Comparison of ENCODE assay signal across 22 cellular contexts in genomic region chr6:376823-377571, GRCh38. TPM values are rescaled to one million over a fixed set of nuclear protein-coding genes. Genes with fewer than 3 reads are reported as not detected.
A peak's percentile ranks its signal among the peaks of the same experiment; 100 is the strongest.
DNase-seq lines count a peak whose midpoint lies in the region; ATAC-seq, FAIRE-seq and TF ChIP-seq lines count a peak whose summit lies in the region.
"Had no signal": no experiment of that assay in that cellular context is flagged by ENCODE, and none has a peak within 500 bp of the region (broad histone marks: within the 10 kb centered on the region; RNA-seq: fewer than 3 reads in every experiment).

No MANE protein-coding gene starts in this region.

- H3K9ac ChIP-seq in OCI-LY3 (ENCODE audit: low read length), result no peak overlapping the region

- no peaks in the 10 kb centered on the region for H3K9me3 ChIP-seq in OCI-LY3 (ENCODE audit: insufficient read depth, low read length)
- no peaks in the 10 kb centered on the region for H3K9me3 ChIP-seq in CD8-positive, alpha-beta memory T cell (ENCODE audit: low read length)
- H3K9me3 ChIP-seq: Caco-2 had no signal

- H3K4me3 ChIP-seq in OCI-LY3 (ENCODE audit: low read length), result peak overlapping the region; percentile 2; the same call in 1 of the 2 replicates
- no peak overlapping the region for H3K4me3 ChIP-seq in CD8-positive, alpha-beta memory T cell (ENCODE audit: low read length)

- no peak for ATAC-seq in stimulated activated memory B cell treated with anti-CD40 and anti-IgM and Interleukin-4, amounts not matched to agents 10 μg/mL and 1 μg/mL and 100 μg/mL, for 72 hours
- ATAC-seq in GM18505 (IDR thresholded peaks at IDR 0.05; ENCODE audit: unreplicated experiment), result no peak
- ATAC-seq: PC-3, T-helper 17 cell had no signal

- peaks cover 24% of the 10 kb centered on the region for H3K27me3 Mint-ChIP-seq in chondrocyte (ENCODE audit: low read depth)
- no peaks in the 10 kb centered on the region for H3K27me3 Mint-ChIP-seq in stimulated activated memory B cell treated with anti-CD40 and anti-IgM and Interleukin-4, amounts not matched to agents 10 μg/mL and 1 μg/mL and 100 μg/mL, for 72 hours
- H3K27me3 Mint-ChIP-seq in CD8-positive, alpha-beta memory T cell, result peaks cover 10 to 45% of the 10 kb centered on the region in 2 donors

- no peaks in the 10 kb centered on the region for H3K36me3 Mint-ChIP-seq in chondrocyte (ENCODE audit: low read depth)
- H3K36me3 Mint-ChIP-seq in stimulated activated memory B cell treated with anti-CD40 and anti-IgM and Interleukin-4, amounts not matched to agents 10 μg/mL and 1 μg/mL and 100 μg/mL, for 72 hours, result no peaks in the 10 kb centered on the region
- no peaks in the 10 kb centered on the region for H3K36me3 Mint-ChIP-seq in CD8-positive, alpha-beta memory T cell
- H3K36me3 Mint-ChIP-seq: CD4-positive, CD25-positive, alpha-beta regulatory T cell had no signal

- H3K36me3 ChIP-seq in OCI-LY3 (replicated peaks; ENCODE audit: low read depth, low read length), result no peaks in the 10 kb centered on the region
- H3K36me3 ChIP-seq in CD8-positive, alpha-beta memory T cell (ENCODE audit: insufficient read depth, low read length), result no peaks in the 10 kb centered on the region

- FAIRE-seq in GM19239 (lab: Jason Lieb, UNC), result peak; percentile 77

- H3K4me2 ChIP-seq in OCI-LY3 (ENCODE audit: low read length), result peak overlapping the region; percentile 79

- CTCF ChIA-PET in CD8-positive, alpha-beta memory T cell (lab: Charles Lee), result no interaction called here

- H3K27me3 ChIP-seq in OCI-LY3 (ENCODE audit: low read depth, low read length), result peaks cover 69% of the 10 kb centered on the region
- no peaks in the 10 kb centered on the region for H3K27me3 ChIP-seq in CD8-positive, alpha-beta memory T cell (ENCODE audit: insufficient read depth, low read length, poor library complexity, severe bottlenecking)

- no peaks in the 10 kb centered on the region for H3K4me1 Mint-ChIP-seq in chondrocyte (ENCODE audit: low read depth)
- H3K4me1 Mint-ChIP-seq in stimulated activated memory B cell treated with anti-CD40 and anti-IgM and Interleukin-4, amounts not matched to agents 10 μg/mL and 1 μg/mL and 100 μg/mL, for 72 hours, result peaks cover 55% of the 10 kb centered on the region
- peaks cover 0 to 16% (median 11%) of the 10 kb centered on the region in 3 donors for H3K4me1 Mint-ChIP-seq in CD8-positive, alpha-beta memory T cell
- H3K4me1 Mint-ChIP-seq: T-helper 17 cell had no signal

- no peak overlapping the region for H2AFZ ChIP-seq in OCI-LY3 (ENCODE audit: low read depth, low read length)

- H3K79me2 ChIP-seq in OCI-LY3 (ENCODE audit: low read length), result no peaks in the 10 kb centered on the region

- no peak overlapping the region for H3K27ac Mint-ChIP-seq in chondrocyte (ENCODE audit: unreplicated experiment)
- peak overlapping the region; percentile 15 for H3K27ac Mint-ChIP-seq in stimulated activated memory B cell treated with anti-CD40 and anti-IgM and Interleukin-4, amounts not matched to agents 10 μg/mL and 1 μg/mL and 100 μg/mL, for 72 hours
- no peak overlapping the region for H3K27ac Mint-ChIP-seq in CD8-positive, alpha-beta memory T cell
- H3K27ac Mint-ChIP-seq: HFFc6, T-helper 17 cell had no signal

- POLR2A ChIA-PET in CD8-positive, alpha-beta memory T cell (lab: Charles Lee), result no interaction called here

- H3K4me1 ChIP-seq in OCI-LY3 (ENCODE audit: low read length), result peaks cover 48% of the 10 kb centered on the region
- H3K4me1 ChIP-seq in CD8-positive, alpha-beta memory T cell (ENCODE audit: insufficient read depth, low read length), result no peaks in the 10 kb centered on the region
- H3K4me1 ChIP-seq: Caco-2 had no signal

- DNase-seq in GM19239 (ENCODE audit: insufficient read length, low spot score) (no peak), chondrocyte (ENCODE audit: low spot score) (peak; percentile 76), NCI-H1930 (lab: John Stamatoyannopoulos, UW) (no peak)
- DNase-seq in CD8-positive, alpha-beta memory T cell, result no peak
- DNase-seq: ACHN; Caco-2; CD4-positive, CD25-positive, alpha-beta regulatory T cell; EL; HFFc6; Kasumi-1; MM.1S; NCI-H1092; NCI-H1436 treated with DMSO at 0.1 percent for 48 hours; NCI-H2081; PC-3; T-helper 17 cell had no signal

- TF ChIP-seq CTCF in OCI-LY3 (IDR thresholded peaks at IDR 0.05; ENCODE audit: low read depth, low read length) (no peak), chondrocyte (IDR thresholded peaks at IDR 0.05) (no peak)

- H3K27ac ChIP-seq in OCI-LY3 (ENCODE audit: low read length), result no peak overlapping the region; the same call in 1 of the 2 replicates
- H3K27ac ChIP-seq in CD8-positive, alpha-beta memory T cell (ENCODE audit: low read depth, low read length), result no peak overlapping the region
- H3K27ac ChIP-seq: RWPE1 had no signal

- H3K9me3 Mint-ChIP-seq in chondrocyte (ENCODE audit: low read depth), result peaks cover 14% of the 10 kb centered on the region
- H3K9me3 Mint-ChIP-seq in stimulated activated memory B cell treated with anti-CD40 and anti-IgM and Interleukin-4, amounts not matched to agents 10 μg/mL and 1 μg/mL and 100 μg/mL, for 72 hours, result no peaks in the 10 kb centered on the region
- peaks cover 0 to 7% (median 2%) of the 10 kb centered on the region in 5 donors for H3K9me3 Mint-ChIP-seq in CD8-positive, alpha-beta memory T cell

- TF ChIP-seq POLR2A in GM18505 (IDR thresholded peaks at IDR 0.05; ENCODE audit: borderline replicate concordance, extremely low read depth, insufficient read depth, insufficient read length), result no peak

- H4K20me1 ChIP-seq in OCI-LY3 (ENCODE audit: insufficient read depth, low read length), result no peaks in the 10 kb centered on the region

- no peak overlapping the region for H3K4me3 Mint-ChIP-seq in chondrocyte (ENCODE audit: unreplicated experiment)
- H3K4me3 Mint-ChIP-seq in stimulated activated memory B cell treated with anti-CD40 and anti-IgM and Interleukin-4, amounts not matched to agents 10 μg/mL and 1 μg/mL and 100 μg/mL, for 72 hours, result no peak overlapping the region
- no peak overlapping the region for H3K4me3 Mint-ChIP-seq in CD8-positive, alpha-beta memory T cell
- H3K4me3 Mint-ChIP-seq: CD4-positive, CD25-positive, alpha-beta regulatory T cell; HFFc6; T-helper 17 cell had no signal

RNA-seq across cellular contexts. Expression of gene IRF4, which starts 14.6 kb away (rescaled TPM):
- 0.05 TPM in 1 of 3 replicates, not detected in the others for total RNA-seq in chondrocyte
- 100 to 1,000 TPM; 700 to 703 TPM for total RNA-seq in CD8-positive, alpha-beta memory T cell
- 3.4 TPM for polyA plus RNA-seq in CD8-positive, alpha-beta memory T cell
- total RNA-seq: Caco-2, H4, HFFc6, HT-29 had no signal

Comparison
In these comparisons a context has a peak if more than half of its experiments do, and no peak if none do; other contexts are left out.
1. RNA of gene IRF4, which starts 14.6 kb away (total RNA-seq): 700 to 703 TPM in CD8-positive, alpha-beta memory T cell; 0.05 TPM in chondrocyte; every median in the first group is over 100 times any median in the second.